8 cellular contexts compared by ENCODE assay signal in the genomic region with DNA sequence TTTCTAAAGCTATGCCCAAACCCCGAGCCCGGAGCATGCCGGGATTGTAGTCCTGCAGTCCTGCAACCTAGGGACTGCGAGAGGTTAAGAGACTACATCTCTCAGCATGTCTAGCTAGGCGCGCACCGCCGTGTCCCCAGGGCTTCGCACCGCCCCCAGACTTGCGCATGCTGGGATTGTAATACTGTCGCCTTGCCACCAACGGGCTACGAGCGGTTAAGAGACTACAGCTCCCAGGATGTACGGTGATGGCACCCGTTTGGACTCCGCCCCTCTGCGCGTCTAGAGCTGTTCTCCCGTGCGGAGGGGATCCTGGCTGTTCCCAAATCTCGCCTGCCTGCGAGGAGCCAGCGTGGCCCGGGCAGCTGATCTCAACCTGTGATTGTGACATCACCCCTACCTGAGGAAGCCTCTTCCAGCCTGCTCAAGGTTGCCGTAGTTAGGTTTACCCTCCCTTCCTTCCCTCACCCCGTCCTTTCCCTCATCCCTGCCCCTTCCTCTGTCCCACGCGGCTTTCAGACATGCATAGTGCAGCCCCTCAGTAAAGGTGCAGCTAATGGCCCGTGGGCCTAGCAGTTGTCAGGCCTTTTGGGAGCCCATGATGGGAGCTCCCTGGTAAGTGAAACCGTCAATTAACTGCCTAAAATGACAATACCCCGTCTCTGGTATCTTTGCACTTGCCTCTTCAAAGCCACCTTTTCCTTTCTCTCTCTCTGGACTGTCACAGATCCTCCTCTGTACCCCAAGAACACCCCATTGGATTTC. TPM values are rescaled to one million over a fixed set of nuclear protein-coding genes. Genes with fewer than 3 reads are reported as not detected.
DNase-seq lines count a peak whose midpoint lies in the region; ATAC-seq, FAIRE-seq and TF ChIP-seq lines count a peak whose summit lies in the region.

No MANE protein-coding gene starts in this region.

- ATAC-seq in GM19468 (IDR thresholded peaks at IDR 0.05; ENCODE audit: extremely low read depth, unreplicated experiment): peak; percentile 99
- ATAC-seq in gastroesophageal sphincter: peak; percentile 95

- 3 to 11% methylated on average over 6 to 10 of the region's 33 CpGs for WGBS in gastroesophageal sphincter (ENCODE audit: low coverage in 1 of 2), 2 donors

- no peak for TF ChIP-seq EP300 in gastroesophageal sphincter (IDR thresholded peaks at IDR 0.05)

- peak overlapping the region; percentile 55; the same call in 1 of the 2 replicates for H3K4me3 ChIP-seq in HUES6 (ENCODE audit: low read depth, low read length)
- H3K4me3 ChIP-seq in gastroesophageal sphincter: peak overlapping the region; percentile 62 to 84

- TF ChIP-seq POLR2A in gastroesophageal sphincter (IDR thresholded peaks at IDR 0.05): peak in 1 of 2 donors; percentile 26

- peak in 2 of 4 experiments; percentile 22 to 51 for TF ChIP-seq CTCF in gastroesophageal sphincter (IDR thresholded peaks at IDR 0.05)

- peak; percentile 69 for FAIRE-seq in RCC 7860 (lab: Jason Lieb, UNC)
- FAIRE-seq in urothelium cell line (lab: Jason Lieb, UNC): peak; percentile 79

- H3K9me3 ChIP-seq in HUES6 (ENCODE audit: control insufficient read depth, insufficient read depth, low read depth, low read length) (peaks cover 54% of the 10 kb centered on the region), gastroesophageal sphincter (no peaks in the 10 kb centered on the region)

- no peak overlapping the region for H3K9ac ChIP-seq in HUES6 (ENCODE audit: low read length)

- peak; percentile 88 for DNase-seq in D341Med (ENCODE audit: low spot score)
- peak; percentile 92 for DNase-seq in RCC 7860 (ENCODE audit: low spot score)
- peak; percentile 74 to 91 (median 83) for DNase-seq in activated naive CD4-positive, alpha-beta T cell (lab: John Stamatoyannopoulos, UW)
- peak; percentile 97 for DNase-seq in putamen (ENCODE audit: low spot score)
- DNase-seq in urothelium cell line (ENCODE audit: low spot score): peak; percentile 67

- H3K27ac ChIP-seq in HUES6 (ENCODE audit: low read depth, low read length): no peak overlapping the region
- peak overlapping the region; percentile 85 to 92 (median 90) for H3K27ac ChIP-seq in gastroesophageal sphincter

- H3K4me1 ChIP-seq in HUES6 (ENCODE audit: control insufficient read depth, insufficient read depth, low read length) (no peaks in the 10 kb centered on the region), gastroesophageal sphincter (peaks cover 0 to 16% (median 0%) of the 10 kb centered on the region in 3 donors)

- H3K27me3 ChIP-seq in HUES6 (ENCODE audit: control insufficient read depth, insufficient read depth, low read length) (no peaks in the 10 kb centered on the region), gastroesophageal sphincter (no peaks in the 10 kb centered on the region)

- H3K36me3 ChIP-seq in HUES6 (ENCODE audit: control insufficient read depth, insufficient read depth, low read length) (no peaks in the 10 kb centered on the region), gastroesophageal sphincter (no peaks in the 10 kb centered on the region)

RNA-seq across cellular contexts. Expression of a gene that starts 6.3 kb away (rescaled TPM):
- 1 to 10 TPM; 2.4 to 9.2 (median 7.5) TPM for total RNA-seq in gastroesophageal sphincter
